Comparison of ENCODE assay signal across 9 cellular contexts in the genomic region with DNA sequence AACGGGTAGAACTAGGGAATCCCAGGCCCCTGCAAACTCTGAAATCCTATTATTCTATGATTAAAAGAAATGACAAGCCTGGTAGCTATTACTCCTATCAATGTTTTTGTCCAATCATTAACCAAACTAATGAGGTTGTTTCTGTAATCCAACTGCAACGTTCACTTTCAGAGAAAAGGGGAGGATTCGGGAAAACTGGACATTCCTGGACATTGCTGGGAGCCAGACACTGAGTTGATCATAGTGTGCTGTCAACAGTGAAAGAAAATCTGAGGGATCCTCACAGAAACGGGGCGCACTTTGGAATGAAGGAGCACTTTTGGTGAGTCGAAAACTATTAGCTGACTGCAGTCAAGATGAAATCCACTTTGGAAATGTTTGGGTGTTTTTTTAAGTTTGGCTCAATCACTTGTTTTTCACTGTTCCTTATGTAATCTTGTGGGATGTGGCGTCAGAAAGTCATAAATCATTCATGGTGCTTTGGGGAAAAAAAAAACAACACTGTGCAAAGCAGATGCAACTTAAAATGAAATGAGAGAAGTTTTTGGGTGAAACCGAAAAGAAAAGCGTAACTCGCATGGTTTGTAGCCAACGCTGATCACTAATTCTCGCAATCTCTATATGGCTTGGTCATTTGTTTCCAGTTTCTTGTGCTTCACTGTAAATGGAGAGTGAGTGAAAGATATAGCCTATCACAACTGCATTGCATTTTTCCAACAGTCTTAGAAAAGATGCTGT. TPM values are rescaled to one million over a fixed set of nuclear protein-coding genes. Genes with fewer than 3 reads are reported as not detected.
A peak's percentile ranks its signal among the peaks of the same experiment; 100 is the strongest.
DNase-seq lines count a peak whose midpoint lies in the region; ATAC-seq and TF ChIP-seq lines count a peak whose summit lies in the region.
"Had no signal": no experiment of that assay in that cellular context is flagged by ENCODE, and none has a peak within 500 bp of the region (broad histone marks: within the 10 kb centered on the region; RNA-seq: fewer than 3 reads in every experiment).

No MANE protein-coding gene starts in this region.

- ATAC-seq in GM18511 (IDR thresholded peaks at IDR 0.05; ENCODE audit: unreplicated experiment) (peak; percentile 82), GM21723 (IDR thresholded peaks at IDR 0.05; ENCODE audit: unreplicated experiment) (peak; percentile 97), lower lobe of right lung (no peak)

- no peaks in the 10 kb centered on the region for H3K4me1 ChIP-seq in lower lobe of right lung

- H3K27ac ChIP-seq in lower lobe of right lung: peak overlapping the region; percentile 13

- H3K4me3 ChIP-seq in lower lobe of right lung: no peak overlapping the region

- H3K27me3 ChIP-seq in lower lobe of right lung (ENCODE audit: low read depth): no peaks in the 10 kb centered on the region

- no peaks in the 10 kb centered on the region for H3K36me3 ChIP-seq in lower lobe of right lung

- TF ChIP-seq CTCF in lower lobe of right lung (IDR thresholded peaks at IDR 0.05): no peak

- DNase-seq in M059J (ENCODE audit: low read depth): peak; percentile 18
- no peak for DNase-seq in lower lobe of right lung
- no peak for DNase-seq in NCI-H2081 treated with DMSO at 0.1 percent for 48 hours (lab: John Stamatoyannopoulos, UW)
- no peak for DNase-seq in EL
- no peak for DNase-seq in epidermal melanocyte (ENCODE audit: insufficient read length, low spot score)
- DNase-seq in NCI-H446 treated with DMSO at 0.1 percent for 48 hours (lab: John Stamatoyannopoulos, UW): no peak
- DNase-seq: MM.1S had no signal

- intact Hi-C loops in lower lobe of right lung (cut with DNase I): no loop called here

- no peaks in the 10 kb centered on the region for H3K9me3 ChIP-seq in lower lobe of right lung

RNA-seq across cellular contexts. Expression of gene ADRA1B, which starts 51.2 kb away (rescaled TPM):
- 1.4 and 1.8 TPM in 2 replicates for total RNA-seq in M059J (2014; rRNA removed; shearing (Covaris generic))
- total RNA-seq in lower lobe of right lung: 3.8 TPM

Comparison
In these comparisons a context has a peak if more than half of its experiments do, and no peak if none do; other contexts are left out.
1. ATAC-seq: peak in GM18511 (single experiment) and GM21723 (single experiment); none in lower lobe of right lung (0 of 2).